8 cellular contexts compared by ENCODE assay signal in the genomic region with DNA sequence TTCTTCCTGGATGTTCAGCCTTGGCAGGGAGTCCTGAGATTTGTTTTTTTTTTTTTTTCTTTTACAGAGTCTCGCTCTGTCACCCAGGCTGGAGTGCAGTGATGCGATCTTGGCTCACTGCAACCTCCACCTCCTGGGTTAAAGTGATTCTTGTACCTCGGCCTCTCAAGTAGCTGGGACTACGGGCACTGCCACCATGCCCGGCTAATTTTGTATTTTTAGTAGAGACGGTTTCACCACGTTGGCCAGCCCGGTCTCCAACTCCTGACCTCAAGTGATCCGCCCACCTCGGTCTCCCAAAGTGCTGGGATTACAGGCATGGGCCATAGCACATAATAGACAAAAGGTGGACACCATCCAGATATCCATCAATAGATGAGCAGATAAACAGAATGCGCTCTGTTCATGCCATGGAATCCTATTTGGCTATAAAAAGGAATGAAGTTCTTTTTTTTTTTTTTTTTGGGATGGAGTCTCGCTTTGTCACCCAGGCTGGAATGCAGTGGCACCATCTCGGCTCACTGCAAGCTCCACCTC. TPM values are rescaled to one million over a fixed set of nuclear protein-coding genes. Genes with fewer than 3 reads are reported as not detected.
DNase-seq lines count a peak whose midpoint lies in the region; ATAC-seq, FAIRE-seq and TF ChIP-seq lines count a peak whose summit lies in the region.
"Not testable (repeated sequence)": the region's sequence is repeated elsewhere in the genome, so short reads cannot be mapped to it uniquely, and the experiment has no call there.
"Had no signal": no experiment of that assay in that cellular context is flagged by ENCODE, and none has a peak within 500 bp of the region (broad histone marks: within the 10 kb centered on the region; RNA-seq: fewer than 3 reads in every experiment).

No MANE protein-coding gene starts in this region.

- not testable (repeated sequence) for H3K27me3 Mint-ChIP-seq in CD8-positive, alpha-beta T cell (ENCODE audit: low read depth); brain

- peak overlapping the region; percentile 83 for H3K27ac Mint-ChIP-seq in CD8-positive, alpha-beta T cell
- H3K27ac Mint-ChIP-seq in brain, result peak overlapping the region in 4 of 5 experiments; percentile 14 to 68 (median 57)

- FAIRE-seq in HepG2 (lab: Jason Lieb, UNC), result not testable (repeated sequence)

- not testable (repeated sequence) for TF ChIP-seq RAD21 in HepG2 (CRISPR knock-in tag; IDR thresholded peaks at IDR 0.05)

- not testable (repeated sequence) for H3K27ac ChIP-seq in CD8-positive, alpha-beta T cell (ENCODE audit: low read depth, low read length); HepG2 (ENCODE audit: extremely low read length, insufficient read depth, low read length)
- H3K27ac ChIP-seq in VCaP, result peak overlapping the region; percentile 15; the same call in 1 of the 2 replicates
- H3K27ac ChIP-seq in dorsolateral prefrontal cortex, result peak overlapping the region in 48 of 59 donors; percentile 21 to 85 (median 60)
- H3K27ac ChIP-seq in parathyroid adenoma, result peak overlapping the region; percentile 71
- peak overlapping the region; percentile 82 for H3K27ac ChIP-seq in temporal lobe (ENCODE audit: low read depth, low read length)

- not testable (repeated sequence) for H3K4me3 Mint-ChIP-seq in CD8-positive, alpha-beta T cell; brain

- not testable (repeated sequence) for BruUV-seq in HepG2 (replicated peaks; lab: Mats Ljungman, UMichigan)

- not testable (repeated sequence) for H3K4me1 ChIP-seq in CD8-positive, alpha-beta T cell (ENCODE audit: insufficient read depth, low read length); parathyroid adenoma
- H3K4me1 ChIP-seq in HepG2 (ENCODE audit: insufficient read depth, low read length), result peaks cover 23% of the 10 kb centered on the region

- not testable (repeated sequence) for TF ChIP-seq POLR2A in HepG2 (IDR thresholded peaks at IDR 0.05; ENCODE audit: insufficient read depth in 1 of 2, low read depth in 2 of 2, low read length in 2 of 2)

- WGBS in HepG2 (ENCODE audit: low lambda C conversion rate), result 43% methylated on average over 13 of the region's 13 CpGs

- intact Hi-C loops in CD8-positive, alpha-beta T cell (cut with DNase I, micrococcal nuclease), result not testable (repeated sequence)
- intact Hi-C loops in dorsolateral prefrontal cortex (cut with DNase I) (loop anchor here (5.0 kb wide), 3 partner anchors 52 to 182 kb away; partner anchors contain the start of gene ORAI1 (in 1 of the 2)), HepG2 (cut with micrococcal nuclease; ENCODE audit: unreplicated experiment) (loop anchor here (5.0 kb wide), 1 partner anchor 127 kb away; no protein-coding TSS in a partner anchor)

- H3K79me2 ChIP-seq in HepG2 (ENCODE audit: insufficient read depth, low read length); parathyroid adenoma: not testable (repeated sequence)

- H4K20me1 ChIP-seq in HepG2 (ENCODE audit: insufficient read depth, low read length), result not testable (repeated sequence)

- H3K9me3 ChIP-seq in CD8-positive, alpha-beta T cell (ENCODE audit: low read length); HepG2 (ENCODE audit: low read length); parathyroid adenoma (ENCODE audit: control insufficient read depth, low read length): not testable (repeated sequence)

- not testable (repeated sequence) for H3K9me3 Mint-ChIP-seq in CD8-positive, alpha-beta T cell; brain

- CTCF ChIA-PET in CD8-positive, alpha-beta T cell (lab: Charles Lee), result interaction anchor here (1.4 to 4.4 kb wide), 6 partner anchors 11 to 185 kb away, joined by 3 to 35 read pairs (median 8); partner anchors contain the start of genes MORN3 and ORAI1
- CTCF ChIA-PET in HepG2 (lab: Yijun Ruan, JAX; ENCODE audit: low intra/inter-chr PET ratio, low total read pairs), result not testable (repeated sequence)

- H3K4me2 ChIP-seq in HepG2 (ENCODE audit: low read depth, low read length), result peak overlapping the region; percentile 54; the same call in 1 of the 2 replicates
- H3K4me2 ChIP-seq in parathyroid adenoma (ENCODE audit: low read length), result not testable (repeated sequence)

- TF ChIP-seq EP300 in HepG2 (IDR thresholded peaks at IDR 0.05; ENCODE audit: low read depth in 2 of 2, low read length in 2 of 2); HepG2 (CRISPR knock-in tag; IDR thresholded peaks at IDR 0.05; ENCODE audit: borderline replicate concordance): not testable (repeated sequence)

- POLR2A ChIA-PET in CD8-positive, alpha-beta T cell (lab: Charles Lee), result interaction anchor here (0.6 to 0.9 kb wide), 2 partner anchors 46 to 180 kb away, joined by 3 to 4 read pairs; no protein-coding TSS in a partner anchor
- POLR2A ChIA-PET in HepG2 (lab: Yijun Ruan, JAX), result not testable (repeated sequence)

- H3K27me3 ChIP-seq in CD8-positive, alpha-beta T cell (ENCODE audit: insufficient read depth, low read length); dorsolateral prefrontal cortex; HepG2 (ENCODE audit: control insufficient read depth in 1 of 2, insufficient read depth in 2 of 2, low read length in 2 of 2); parathyroid adenoma (ENCODE audit: control insufficient read depth, insufficient read depth, low read length): not testable (repeated sequence)

- H3K36me3 ChIP-seq in CD8-positive, alpha-beta T cell (ENCODE audit: insufficient read depth, low read length); HepG2 (replicated peaks in 1 of 2; ENCODE audit: control insufficient read depth in 1 of 2, insufficient read depth in 2 of 2, low read length in 2 of 2); parathyroid adenoma (ENCODE audit: control insufficient read depth, insufficient read depth, low read length): not testable (repeated sequence)

- H3K9ac ChIP-seq in HepG2 (ENCODE audit: insufficient read depth, low read depth, low read length); parathyroid adenoma: not testable (repeated sequence)

- H2AFZ ChIP-seq in HepG2 (ENCODE audit: low read length), result not testable (repeated sequence)
- H2AFZ ChIP-seq in parathyroid adenoma, result peak overlapping the region; percentile 85

- not testable (repeated sequence) for DNase-seq in CD8-positive, alpha-beta T cell; dorsolateral prefrontal cortex; HepG2 (ENCODE audit: low spot score)

- not testable (repeated sequence) for ATAC-seq in CD8-positive, alpha-beta T cell; HepG2

- in situ Hi-C loops in HepG2 (cut with HindIII; ENCODE audit: extremely low pct_ligation_motif_present, low pct_unique_long_range_greater_than_20kb), result loop anchor here (5.0 kb wide), 1 partner anchor 187 kb away; no protein-coding TSS in a partner anchor

- H3K36me3 Mint-ChIP-seq in CD8-positive, alpha-beta T cell; brain: not testable (repeated sequence)

- TF ChIP-seq CTCF in CD8-positive, alpha-beta T cell (IDR thresholded peaks at IDR 0.05); VCaP (conservative IDR thresholded peaks at IDR 0.05); brain (conservative IDR thresholded peaks at IDR 0.05); HepG2 (CRISPR knock-in tag; IDR thresholded peaks at IDR 0.05); parathyroid adenoma (IDR thresholded peaks at IDR 0.05): not testable (repeated sequence)
- TF ChIP-seq CTCF in dorsolateral prefrontal cortex (IDR thresholded peaks at IDR 0.05 in 54 of 56, conservative IDR thresholded peaks at IDR 0.05 in 2 of 56; ENCODE audit: low read depth in 1 of 56, partially characterized antibody in 56 of 56), result peak in 1 of 56 donors; percentile 19

- not testable (repeated sequence) for H3K4me3 ChIP-seq in CD8-positive, alpha-beta T cell (ENCODE audit: low read depth, low read length); HepG2 (replicated peaks in 1 of 3; ENCODE audit: insufficient read depth in 1 of 3, low read depth in 2 of 3, low read length in 3 of 3); parathyroid adenoma (ENCODE audit: low read depth, low read length)
- peak overlapping the region in 1 of 59 donors; percentile 12 for H3K4me3 ChIP-seq in dorsolateral prefrontal cortex

- peaks cover 12% of the 10 kb centered on the region for H3K4me1 Mint-ChIP-seq in CD8-positive, alpha-beta T cell (ENCODE audit: low read depth)
- peaks cover 14% of the 10 kb centered on the region for H3K4me1 Mint-ChIP-seq in brain

RNA-seq across cellular contexts. Expression of gene MORN3, which starts 10.3 kb away (rescaled TPM):
- total RNA-seq in CD8-positive, alpha-beta T cell, result 1 to 10 TPM; 6.7 to 7.5 TPM
- polyA plus RNA-seq in brain (ENCODE audit: insufficient read depth, low read depth, low replicate concordance) (7.6 TPM), HepG2 (2011; rRNA removed) (0.98 and 1.1 TPM in 2 replicates)
- total RNA-seq in dorsolateral prefrontal cortex (10 to 100 TPM in 1 of 120 experiments, 1 to 10 TPM in 119; 1.5 to 11.8 (median 3.9) TPM), HepG2 (2016; rRNA removed; fragmentation: Illumina TruSeq; extraction: Trizol) (2.0 TPM in 2 replicates), temporal lobe (4.4 TPM)
- 0.53 and 2.6 TPM in 2 replicates for total RNA-seq in HepG2 (2016; cell fraction: cytosol; rRNA removed; fragmentation: Illumina TruSeq; extraction: Trizol; ENCODE audit: low read depth)
- 1.5 and 2.6 TPM in 2 replicates for total RNA-seq in HepG2 (2016; cell fraction: insoluble cytoplasmic fraction; rRNA removed; fragmentation: Illumina TruSeq; extraction: Trizol)
- total RNA-seq in HepG2 (2016; cell fraction: membrane; rRNA removed; fragmentation: Illumina TruSeq; extraction: Trizol), result 2.0 and 2.4 TPM in 2 replicates
- total RNA-seq in HepG2 (2016; cell fraction: nucleus; rRNA removed; fragmentation: Illumina TruSeq; extraction: Trizol), result 0.62 and 0.97 TPM in 2 replicates
- polyA plus RNA-seq in HepG2 (2011; cell fraction: cytosol; rRNA removed), result 0.86 and 0.90 TPM in 2 replicates
- 0.35 and 0.48 TPM in 2 replicates for polyA plus RNA-seq in HepG2 (2011; cell fraction: nucleus; rRNA removed)
- 0.55 and 0.58 TPM in 2 replicates for polyA plus RNA-seq in HepG2 (2012)
- 2.2 and 2.6 TPM in 2 replicates for polyA plus RNA-seq in HepG2 (2016; cell fraction: cytosol; fragmentation: Illumina TruSeq; extraction: Trizol; ENCODE audit: low read depth)
- polyA plus RNA-seq in HepG2 (2016; cell fraction: insoluble cytoplasmic fraction; fragmentation: Illumina TruSeq; extraction: Trizol; ENCODE audit: low read depth), result 1.3 and 1.8 TPM in 2 replicates
- polyA plus RNA-seq in HepG2 (2016; cell fraction: membrane; fragmentation: Illumina TruSeq; extraction: Trizol; ENCODE audit: low read depth), result 1.6 TPM in 2 replicates
- polyA plus RNA-seq in HepG2 (2016; cell fraction: nucleus; fragmentation: Illumina TruSeq; extraction: Trizol; ENCODE audit: insufficient read depth, low read depth), result 0.93 and 1.2 TPM in 2 replicates
- polyA minus RNA-seq in HepG2 (2011; rRNA and poly(A)+ RNA removed; ENCODE audit: low replicate concordance), result 0.44 TPM in 1 of 2 replicates, not detected in the other
- polyA minus RNA-seq in HepG2 (2011; cell fraction: cytosol; rRNA and poly(A)+ RNA removed), result 0.18 TPM in 1 of 2 replicates, not detected in the other
- 0.13 and 0.75 TPM in 2 replicates for polyA minus RNA-seq in HepG2 (2011; cell fraction: nucleus; rRNA and poly(A)+ RNA removed)
- polyA plus RNA-seq: CD14-positive monocyte had no signal

RNA-seq across cellular contexts. Expression of gene TMEM120B, which starts 32.8 kb away (rescaled TPM):
- 1 to 10 TPM; 6.4 to 7.3 TPM for total RNA-seq in CD8-positive, alpha-beta T cell
- polyA plus RNA-seq in brain (ENCODE audit: insufficient read depth, low read depth, low replicate concordance) (3.7 TPM), HepG2 (2011; rRNA removed) (12.9 and 14.3 TPM in 2 replicates)
- total RNA-seq in dorsolateral prefrontal cortex (10 to 100 TPM in 119 of 120 experiments, 1 to 10 TPM in 1; 10.0 to 30.1 (median 19.2) TPM), HepG2 (2016; rRNA removed; fragmentation: Illumina TruSeq; extraction: Trizol) (3.8 and 7.1 TPM in 2 replicates), temporal lobe (7.4 TPM)
- 4.1 and 4.4 TPM in 2 replicates for total RNA-seq in HepG2 (2016; cell fraction: cytosol; rRNA removed; fragmentation: Illumina TruSeq; extraction: Trizol; ENCODE audit: low read depth)
- total RNA-seq in HepG2 (2016; cell fraction: insoluble cytoplasmic fraction; rRNA removed; fragmentation: Illumina TruSeq; extraction: Trizol), result 2.9 and 6.5 TPM in 2 replicates
- 5.8 and 6.5 TPM in 2 replicates for total RNA-seq in HepG2 (2016; cell fraction: membrane; rRNA removed; fragmentation: Illumina TruSeq; extraction: Trizol)
- 7.0 and 7.1 TPM in 2 replicates for total RNA-seq in HepG2 (2016; cell fraction: nucleus; rRNA removed; fragmentation: Illumina TruSeq; extraction: Trizol)
- 6.4 and 7.2 TPM in 2 replicates for polyA plus RNA-seq in HepG2 (2011; cell fraction: cytosol; rRNA removed)
- 31.6 and 33.2 TPM in 2 replicates for polyA plus RNA-seq in HepG2 (2011; cell fraction: nucleus; rRNA removed)
- polyA plus RNA-seq in HepG2 (2012), result 5.8 and 5.9 TPM in 2 replicates
- polyA plus RNA-seq in HepG2 (2016; cell fraction: cytosol; fragmentation: Illumina TruSeq; extraction: Trizol; ENCODE audit: low read depth), result 5.1 and 6.6 TPM in 2 replicates
- 4.7 and 5.1 TPM in 2 replicates for polyA plus RNA-seq in HepG2 (2016; cell fraction: insoluble cytoplasmic fraction; fragmentation: Illumina TruSeq; extraction: Trizol; ENCODE audit: low read depth)
- 6.2 and 7.5 TPM in 2 replicates for polyA plus RNA-seq in HepG2 (2016; cell fraction: membrane; fragmentation: Illumina TruSeq; extraction: Trizol; ENCODE audit: low read depth)
- polyA plus RNA-seq in HepG2 (2016; cell fraction: nucleus; fragmentation: Illumina TruSeq; extraction: Trizol; ENCODE audit: insufficient read depth, low read depth), result 20.3 and 25.3 TPM in 2 replicates
- polyA minus RNA-seq in HepG2 (2011; rRNA and poly(A)+ RNA removed; ENCODE audit: low replicate concordance), result 26.4 and 34.9 TPM in 2 replicates
- polyA minus RNA-seq in HepG2 (2011; cell fraction: cytosol; rRNA and poly(A)+ RNA removed), result 8.7 and 9.2 TPM in 2 replicates
- 9.5 and 9.8 TPM in 2 replicates for polyA minus RNA-seq in HepG2 (2011; cell fraction: nucleus; rRNA and poly(A)+ RNA removed)

RNA-seq across cellular contexts. Expression of gene ORAI1, which starts 53.4 kb away (rescaled TPM):
- 10 to 100 TPM; 59.0 to 62.1 TPM for total RNA-seq in CD8-positive, alpha-beta T cell
- 40.4 TPM for polyA plus RNA-seq in brain (ENCODE audit: insufficient read depth, low read depth, low replicate concordance)
- 1 to 10 TPM; 1.9 to 9.7 (median 4.6) TPM for total RNA-seq in dorsolateral prefrontal cortex
- 5.9 and 9.2 TPM in 2 replicates for total RNA-seq in HepG2 (2016; rRNA removed; fragmentation: Illumina TruSeq; extraction: Trizol)
- total RNA-seq in HepG2 (2016; cell fraction: cytosol; rRNA removed; fragmentation: Illumina TruSeq; extraction: Trizol; ENCODE audit: low read depth), result 9.9 and 13.0 TPM in 2 replicates
- total RNA-seq in HepG2 (2016; cell fraction: insoluble cytoplasmic fraction; rRNA removed; fragmentation: Illumina TruSeq; extraction: Trizol), result 5.9 and 8.5 TPM in 2 replicates
- total RNA-seq in HepG2 (2016; cell fraction: membrane; rRNA removed; fragmentation: Illumina TruSeq; extraction: Trizol), result 20.1 and 22.8 TPM in 2 replicates
- 5.2 and 6.1 TPM in 2 replicates for total RNA-seq in HepG2 (2016; cell fraction: nucleus; rRNA removed; fragmentation: Illumina TruSeq; extraction: Trizol)
- 17.2 and 22.9 TPM in 2 replicates for polyA plus RNA-seq in HepG2 (2011; rRNA removed)
- 16.7 and 25.1 TPM in 2 replicates for polyA plus RNA-seq in HepG2 (2011; cell fraction: cytosol; rRNA removed)
- polyA plus RNA-seq in HepG2 (2011; cell fraction: nucleus; rRNA removed), result 15.9 and 16.3 TPM in 2 replicates
- 7.9 and 10.4 TPM in 2 replicates for polyA plus RNA-seq in HepG2 (2012)
- polyA plus RNA-seq in HepG2 (2016; cell fraction: cytosol; fragmentation: Illumina TruSeq; extraction: Trizol; ENCODE audit: low read depth), result 25.7 and 30.9 TPM in 2 replicates
- 11.8 and 15.4 TPM in 2 replicates for polyA plus RNA-seq in HepG2 (2016; cell fraction: insoluble cytoplasmic fraction; fragmentation: Illumina TruSeq; extraction: Trizol; ENCODE audit: low read depth)
- polyA plus RNA-seq in HepG2 (2016; cell fraction: membrane; fragmentation: Illumina TruSeq; extraction: Trizol; ENCODE audit: low read depth), result 37.8 and 38.4 TPM in 2 replicates
- 15.0 and 18.5 TPM in 2 replicates for polyA plus RNA-seq in HepG2 (2016; cell fraction: nucleus; fragmentation: Illumina TruSeq; extraction: Trizol; ENCODE audit: insufficient read depth, low read depth)
- 35.3 and 72.8 TPM in 2 replicates for polyA minus RNA-seq in HepG2 (2011; rRNA and poly(A)+ RNA removed; ENCODE audit: low replicate concordance)
- polyA minus RNA-seq in HepG2 (2011; cell fraction: cytosol; rRNA and poly(A)+ RNA removed), result 23.0 and 25.6 TPM in 2 replicates
- 5.9 and 7.3 TPM in 2 replicates for polyA minus RNA-seq in HepG2 (2011; cell fraction: nucleus; rRNA and poly(A)+ RNA removed)
- 1.2 TPM for total RNA-seq in temporal lobe
